ENCODE assay signal across 14 cellular contexts in the genomic region with DNA sequence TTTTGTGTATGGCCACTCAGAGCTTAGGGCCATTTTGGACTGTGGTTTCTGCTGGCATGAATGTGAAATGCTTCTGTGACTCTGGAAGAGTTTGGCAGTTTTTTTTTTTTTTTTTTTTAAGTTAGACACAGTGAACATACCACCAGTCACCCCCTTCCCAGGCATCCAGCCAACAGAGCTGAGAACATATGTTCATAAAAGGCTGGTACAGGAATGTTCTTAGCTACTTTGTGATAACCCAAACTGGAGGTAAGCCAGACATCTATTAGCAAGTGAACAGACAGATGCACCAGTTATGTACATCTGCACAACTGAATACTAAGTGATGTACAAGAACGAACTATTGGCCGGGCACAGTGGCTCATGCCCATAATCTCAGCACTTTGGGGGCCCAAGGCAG.
DNase-seq lines count a peak whose midpoint lies in the region; ATAC-seq and TF ChIP-seq lines count a peak whose summit lies in the region.
"Had no signal": no experiment of that assay in that cellular context is flagged by ENCODE, and none has a peak within 500 bp of the region (broad histone marks: within the 10 kb centered on the region; RNA-seq: fewer than 3 reads in every experiment).

No MANE protein-coding gene starts in this region.

- in situ Hi-C loops in IMR-90 (cut with MboI; ENCODE audit: low sequenced_read_pairs), result no loop called here

- H3K23ac ChIP-seq in IMR-90 (ENCODE audit: low read depth, low read length), result no peak overlapping the region

- H3K9ac ChIP-seq in IMR-90 (ENCODE audit: low read depth, low read length), result no peak overlapping the region
- H3K9ac ChIP-seq: parathyroid adenoma had no signal

- H3K9me3 Mint-ChIP-seq in brain, result no peaks in the 10 kb centered on the region
- no peaks in the 10 kb centered on the region for H3K9me3 Mint-ChIP-seq in activated CD4-positive, alpha-beta T cell treated with anti-CD3 and anti-CD28 coated beads for 36 hours (ENCODE audit: low read depth)

- intact Hi-C loops in IMR-90 (cut with micrococcal nuclease), result no loop called here
- intact Hi-C loops in activated CD4-positive, alpha-beta T cell treated with anti-CD3 and anti-CD28 coated beads for 36 hours (cut with DNase I, micrococcal nuclease), result no loop called here

- peaks cover 43% of the 10 kb centered on the region for H3K9me1 ChIP-seq in IMR-90 (ENCODE audit: insufficient read depth, low read length)

- H2AK5ac ChIP-seq in IMR-90 (ENCODE audit: low read depth, low read length), result no peak overlapping the region

- no peak overlapping the region for H2BK5ac ChIP-seq in IMR-90 (ENCODE audit: low read depth, low read length, poor library complexity, severe bottlenecking)

- peaks cover 5% of the 10 kb centered on the region for H3K4me1 Mint-ChIP-seq in brain
- H3K4me1 Mint-ChIP-seq in activated CD4-positive, alpha-beta T cell treated with anti-CD3 and anti-CD28 coated beads for 36 hours, result peaks cover 14% of the 10 kb centered on the region

- no peak for TF ChIP-seq POLR2A in IMR-90 (IDR thresholded peaks at IDR 0.05; ENCODE audit: low read depth, low read length)

- peaks cover 60 to 86% of the 10 kb centered on the region in 2 experiments for H3K79me1 ChIP-seq in IMR-90 (ENCODE audit: low read depth in 1 of 2, low read length in 2 of 2)

- H4K20me1 ChIP-seq in IMR-90 (ENCODE audit: insufficient read depth, low read length), result peaks cover 38% of the 10 kb centered on the region

- peak overlapping the region in 1 of 5 experiments; percentile 27 for H3K4me3 Mint-ChIP-seq in brain
- H3K4me3 Mint-ChIP-seq in activated CD4-positive, alpha-beta T cell treated with anti-CD3 and anti-CD28 coated beads for 36 hours, result no peak overlapping the region

- no peak for TF ChIP-seq RAD21 in IMR-90 (IDR thresholded peaks at IDR 0.05; ENCODE audit: low read length)

- no peaks in the 10 kb centered on the region for H3K9me3 ChIP-seq in IMR-90 (ENCODE audit: control insufficient read depth, insufficient read depth, low read length)

- H2BK20ac ChIP-seq in IMR-90 (ENCODE audit: low read depth, low read length), result no peak overlapping the region

- no peaks in the 10 kb centered on the region for H3K27me3 Mint-ChIP-seq in brain
- H3K27me3 Mint-ChIP-seq in activated CD4-positive, alpha-beta T cell treated with anti-CD3 and anti-CD28 coated beads for 36 hours, result no peaks in the 10 kb centered on the region

- ATAC-seq in IMR-90 (ENCODE audit: low read depth) (peak; percentile 54), HG02884 (IDR thresholded peaks at IDR 0.05; ENCODE audit: unreplicated experiment) (no peak)
- no peak for ATAC-seq in activated CD4-positive, alpha-beta T cell treated with anti-CD3 and anti-CD28 coated beads for 36 hours
- ATAC-seq: PC-3 had no signal

- BruUV-seq in IMR-90 (replicated peaks; lab: Mats Ljungman, UMichigan), result no TSS peak

- H2AFZ ChIP-seq in IMR-90 (replicated peaks; ENCODE audit: low read length, poor library complexity), result no peak overlapping the region
- H2AFZ ChIP-seq: parathyroid adenoma had no signal

- CTCF ChIA-PET in IMR-90 (lab: Yijun Ruan, JAX), result interaction anchor here (0.6 to 0.7 kb wide), 2 partner anchors 32 to 398 kb away, joined by 4 to 8 read pairs; no protein-coding TSS in a partner anchor
- CTCF ChIA-PET in activated CD4-positive, alpha-beta T cell treated with anti-CD3 and anti-CD28 coated beads for 36 hours (lab: Charles Lee), result no interaction called here

- H3K14ac ChIP-seq in IMR-90 (replicated peaks; ENCODE audit: low read depth, low read length), result no peak overlapping the region

- WGBS in IMR-90 (ENCODE audit: extremely low coverage in 2 of 2, insufficient read length in 1 of 2), 2 experiments, result 75% methylated on average over 2 of the region's 2 CpGs; no CpG with 5 or more reads in 1 of the 2 experiments

- no peak overlapping the region for H2AK9ac ChIP-seq in IMR-90 (replicated peaks; ENCODE audit: low read depth, low read length, poor library complexity)

- no peak overlapping the region for H4K5ac ChIP-seq in IMR-90 (ENCODE audit: low read depth, low read length)

- no peak for TF ChIP-seq CTCF in AG09319 (IDR thresholded peaks at IDR 0.05; ENCODE audit: low read depth, low read length)
- no peak for TF ChIP-seq CTCF in IMR-90 (conservative IDR thresholded peaks at IDR 0.05; ENCODE audit: low read depth, low read length)
- no peak for TF ChIP-seq CTCF in brain (conservative IDR thresholded peaks at IDR 0.05)

- no peak overlapping the region for H3K4me2 ChIP-seq in IMR-90 (ENCODE audit: low read depth, low read length)

- H4K91ac ChIP-seq in IMR-90 (ENCODE audit: insufficient read depth, low read depth, low read length), result no peak overlapping the region

- no peak overlapping the region for H3K27ac ChIP-seq in IMR-90 (ENCODE audit: insufficient read depth, low read length)
- H3K27ac ChIP-seq: parathyroid adenoma had no signal

- H4K8ac ChIP-seq in IMR-90 (ENCODE audit: low read depth in 2 of 2, low read length in 2 of 2), result no peak overlapping the region

- H3K4me1 ChIP-seq in IMR-90 (ENCODE audit: control insufficient read depth, insufficient read depth, low read length), result peaks cover 4% of the 10 kb centered on the region; the same call in 1 of the 2 replicates
- H3K4me1 ChIP-seq: parathyroid adenoma had no signal

- no peak overlapping the region for H3K4ac ChIP-seq in IMR-90 (ENCODE audit: low read depth, low read length)

- no peak overlapping the region for H3K18ac ChIP-seq in IMR-90 (ENCODE audit: low read depth, low read length)

- DNase-seq in AG09319 (ENCODE audit: extremely low read depth, low read depth) (peak; percentile 80), IMR-90 (peak; percentile 88), iris pigment epithelial cell (ENCODE audit: low read depth) (peak; percentile 92), NCI-H2081 treated with DMSO at 0.1 percent for 48 hours (lab: John Stamatoyannopoulos, UW) (no peak)
- no peak for DNase-seq in stimulated activated CD8-positive, alpha-beta memory T cell treated with anti-CD3 and anti-CD28 coated beads, Interleukin-4, amount 100 ng/mL, for 48 hours
- no peak for DNase-seq in activated CD4-positive, alpha-beta T cell treated with anti-CD3 and anti-CD28 coated beads for 36 hours
- DNase-seq: activated CD4-positive, CD25-positive, alpha-beta regulatory T cell; activated effector memory CD4-positive, alpha-beta T cell treated with Interleukin-2 at 50 U/mL for 16 hours; effector memory CD4-positive, alpha-beta T cell; NCI-H1048; PC-3 had no signal

- no peak overlapping the region for H2BK15ac ChIP-seq in IMR-90 (ENCODE audit: low read depth, low read length)

- no peak overlapping the region for H3K56ac ChIP-seq in IMR-90 (ENCODE audit: extremely low read depth, insufficient read depth, low read length)

- peaks cover 80% of the 10 kb centered on the region for H3K36me3 ChIP-seq in IMR-90 (ENCODE audit: control insufficient read depth, insufficient read depth, low read length)

- H3K36me3 Mint-ChIP-seq in brain, result peaks cover 60% of the 10 kb centered on the region
- H3K36me3 Mint-ChIP-seq in activated CD4-positive, alpha-beta T cell treated with anti-CD3 and anti-CD28 coated beads for 36 hours (ENCODE audit: low read depth), result peaks cover 62% of the 10 kb centered on the region

- dilution Hi-C loops in IMR-90 (cut with HindIII; ENCODE audit: low sequenced_read_pairs, unreplicated experiment), result no loop called here

- no peak overlapping the region for H2BK120ac ChIP-seq in IMR-90 (ENCODE audit: low read depth, low read length)

- POLR2A ChIA-PET in IMR-90 (lab: Charles Lee; ENCODE audit: unreplicated experiment), result no interaction called here
- POLR2A ChIA-PET in activated CD4-positive, alpha-beta T cell treated with anti-CD3 and anti-CD28 coated beads for 36 hours (lab: Charles Lee), result no interaction called here

- no peak overlapping the region for H3K4me3 ChIP-seq in IMR-90 (ENCODE audit: insufficient read depth, low read depth, low read length)

- H3K27ac Mint-ChIP-seq in brain, result peak overlapping the region in 3 of 5 experiments; percentile 16 to 91 (median 58)
- H3K27ac Mint-ChIP-seq in activated CD4-positive, alpha-beta T cell treated with anti-CD3 and anti-CD28 coated beads for 36 hours, result no peak overlapping the region

- H3K27me3 ChIP-seq in IMR-90 (ENCODE audit: control insufficient read depth, insufficient read depth, low read length), result no peaks in the 10 kb centered on the region

TF ChIP-seq in IMR-90, 13 proteins besides CTCF, POLR2A, EP300 and RAD21:
- no peak for TF ChIP-seq CHD1 (IDR thresholded peaks at IDR 0.05; ENCODE audit: low read depth, low read length)
- no peak for TF ChIP-seq ELK1 (IDR thresholded peaks at IDR 0.05; ENCODE audit: borderline replicate concordance, low read depth, low read length)
- TF ChIP-seq USF2 (IDR thresholded peaks at IDR 0.05; ENCODE audit: low read depth, low read length), result no peak
- no peak for TF ChIP-seq SMC3 (IDR thresholded peaks at IDR 0.05; ENCODE audit: low read depth, low read length)
- no peak for TF ChIP-seq CEBPB (IDR thresholded peaks at IDR 0.05; ENCODE audit: low read depth, low read length)
- no peak for TF ChIP-seq BHLHE40 (IDR thresholded peaks at IDR 0.05; ENCODE audit: low read depth, low read length)

Comparison
In these comparisons a context has a peak if more than half of its experiments do, and no peak if none do; other contexts are left out.
1. DNase-seq: peak in AG09319 (single experiment), IMR-90 (single experiment) and iris pigment epithelial cell (single experiment); none in NCI-H2081 treated with DMSO at 0.1 percent for 48 hours (single experiment), stimulated activated CD8-positive, alpha-beta memory T cell treated with anti-CD3 and anti-CD28 coated beads, Interleukin-4, amount 100 ng/mL, for 48 hours (single experiment) and activated CD4-positive, alpha-beta T cell treated with anti-CD3 and anti-CD28 coated beads for 36 hours (single experiment).